ENCODE assay signal across 21 cellular contexts in the genomic region with DNA sequence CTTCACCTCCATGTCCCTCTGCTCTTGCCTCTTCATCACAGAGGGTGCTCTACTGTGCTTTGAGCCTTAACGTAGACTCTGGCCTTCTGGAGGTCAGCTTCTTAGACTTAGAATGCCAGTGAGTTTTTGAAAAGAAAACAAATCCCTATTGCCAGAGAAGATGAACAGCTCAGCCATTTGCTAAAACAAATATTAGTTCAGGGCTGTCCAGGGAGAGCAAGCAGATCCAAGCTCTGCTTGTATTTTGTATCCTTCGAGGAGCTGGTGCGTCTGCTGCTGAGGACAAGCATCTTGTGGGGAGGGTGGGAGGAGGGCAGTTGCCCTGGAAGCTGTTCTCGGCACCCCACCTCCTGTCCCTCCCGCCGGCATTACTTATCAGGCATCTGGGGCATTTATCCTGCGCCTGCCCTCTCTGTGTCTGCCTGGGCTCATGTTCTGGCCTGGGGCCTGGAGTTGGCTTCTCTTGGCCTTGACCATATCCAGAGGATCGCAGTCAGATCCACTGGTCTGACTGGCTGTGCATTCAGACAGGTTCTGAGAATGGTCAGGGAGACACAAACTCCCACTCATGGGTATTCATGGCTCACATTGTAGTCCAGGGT.
"Had no signal": no experiment of that assay in that cellular context is flagged by ENCODE, and none has a peak within 500 bp of the region (broad histone marks: within the 10 kb centered on the region; RNA-seq: fewer than 3 reads in every experiment).

No MANE protein-coding gene starts in this region.

- H3K9me3 ChIP-seq: esophagus muscularis mucosa, lower lobe of right lung, neutrophil, transverse colon, uterus had no signal

- ATAC-seq: gastroesophageal sphincter; lower lobe of right lung; naive thymus-derived CD8-positive, alpha-beta T cell; stimulated activated naive CD8-positive, alpha-beta T cell treated with anti-CD3 and anti-CD28 coated beads, Interleukin-15, Interleukin-2, amounts not matched to agents 100 U/mL and 50 U/mL, for 24 hours had no signal

- H3K4me1 ChIP-seq: esophagus muscularis mucosa, gastroesophageal sphincter, lower lobe of right lung, right atrium auricular region, transverse colon, uterus had no signal

- H3K36me3 ChIP-seq: esophagus muscularis mucosa, gastroesophageal sphincter, lower lobe of right lung, neutrophil, right atrium auricular region, transverse colon, uterus had no signal

- H3K4me3 ChIP-seq: esophagus muscularis mucosa, gastroesophageal sphincter, lower lobe of right lung, right atrium auricular region, skin epidermis, transverse colon, uterus had no signal

- H3K27ac ChIP-seq: esophagus muscularis mucosa, gastroesophageal sphincter, lower lobe of right lung, neutrophil, right atrium auricular region, skin epidermis, transverse colon, uterus had no signal

- H3K27me3 ChIP-seq: right atrium auricular region, uterus had no signal

- DNase-seq: activated CD4-positive, alpha-beta T cell treated with anti-CD3 and anti-CD28 coated beads, Interleukin-2, amount 50 U/mL, for 1 hour; activated CD4-positive, CD25-positive, alpha-beta regulatory T cell treated with anti-CD3 and anti-CD28 coated beads, Interleukin-2, amount 50 U/mL, for 72 hours; activated CD8-positive, alpha-beta memory T cell treated with anti-CD3 and anti-CD28 coated beads for 24 hours; activated CD8-positive, alpha-beta memory T cell treated with anti-CD3 and anti-CD28 coated beads, Interleukin-2, amount 50 U/mL, for 48 hours; activated effector memory CD4-positive, alpha-beta T cell treated with Interleukin-2 at 50 U/mL for 16 hours; activated naive CD4-positive, alpha-beta T cell treated with anti-CD3 and anti-CD28 coated beads, Interleukin-2, amount 50 U/mL, for 16 hours; activated T-cell treated with anti-CD3 and anti-CD28 coated beads, Interleukin-2, amount 50 U/mL, for 48 hours; cerebellar nuclear complex; effector CD8-positive, alpha-beta T cell; immature natural killer cell; lower lobe of right lung; naive thymus-derived CD8-positive, alpha-beta T cell; stimulated activated naive CD8-positive, alpha-beta T cell treated with anti-CD3 and anti-CD28 coated beads, Interleukin-15, Interleukin-2, amounts not matched to agents 100 U/mL and 50 U/mL, for 24 hours; substantia nigra; transverse colon; uterus had no signal
